Comparison of ENCODE assay signal across 1 cellular context in the genomic region with DNA sequence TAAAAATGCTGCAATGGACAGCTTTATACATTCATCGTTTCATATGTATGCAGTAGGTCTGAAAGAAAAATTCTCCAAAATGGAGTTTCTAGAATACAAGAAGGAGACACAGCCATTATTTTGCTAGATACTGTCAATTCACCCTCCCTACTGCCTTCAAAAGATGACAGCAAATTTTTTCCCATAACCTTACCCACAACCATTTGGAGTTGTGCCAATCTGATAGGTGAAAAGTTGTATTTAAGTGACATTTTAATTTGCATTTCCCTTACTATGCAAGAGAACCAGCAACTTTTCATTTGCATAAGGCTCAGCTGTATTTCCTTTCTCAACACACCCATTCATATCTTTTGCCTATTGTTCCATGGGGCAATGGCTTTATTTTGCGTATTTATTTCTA.
A peak's percentile ranks its signal among the peaks of the same experiment; 100 is the strongest.
TF ChIP-seq lines count a peak whose summit lies in the region.

No MANE protein-coding gene starts in this region.

TF ChIP-seq in K562, 482 proteins besides CTCF, POLR2A, EP300 and RAD21 (continues in another document):
- TF ChIP-seq TEAD1 (CRISPR knock-in tag; IDR thresholded peaks at IDR 0.05) (peak in 1 of 2 experiments; percentile 29; a peak in 1 of 4 replicates), TOE1 (IDR thresholded peaks at IDR 0.05; ENCODE audit: borderline replicate concordance) (no peak), TOE1 (CRISPR knock-in tag; IDR thresholded peaks at IDR 0.05; ENCODE audit: borderline replicate concordance, low read depth) (no peak), CSDE1 (IDR thresholded peaks at IDR 0.05) (no peak), HCFC1 (IDR thresholded peaks at IDR 0.05; ENCODE audit: low read depth, low read length) (no peak), SAFB (IDR thresholded peaks at IDR 0.05; ENCODE audit: borderline replicate concordance, low read depth, low read length) (no peak), MCM3 (IDR thresholded peaks at IDR 0.05) (no peak), HDAC2 (IDR thresholded peaks at IDR 0.05) (no peak), SMARCC2 (IDR thresholded peaks at IDR 0.05; ENCODE audit: low read depth) (no peak), MAFK (IDR thresholded peaks at IDR 0.05; ENCODE audit: low read length) (no peak; the same call in 1 of the 2 replicates), FOSL1 (tag; conservative IDR thresholded peaks at IDR 0.05) (peak; percentile 52), NEUROD1 (IDR thresholded peaks at IDR 0.05; ENCODE audit: borderline replicate concordance, low read depth, low read length, partially characterized antibody) (no peak), ZBTB8A (IDR thresholded peaks at IDR 0.05; ENCODE audit: partially characterized antibody) (no peak), CBX3 (IDR thresholded peaks at IDR 0.05; ENCODE audit: borderline replicate concordance in 1 of 2, low read length in 2 of 2) (no peak), RBM14 (IDR thresholded peaks at IDR 0.05; ENCODE audit: borderline replicate concordance, insufficient read depth, low read depth, low read length) (no peak), BRF1 (IDR thresholded peaks at IDR 0.05; ENCODE audit: borderline replicate concordance, extremely low read depth, insufficient read length) (no peak), ZNF766 (CRISPR knock-in tag; conservative IDR thresholded peaks at IDR 0.05) (no peak), ETV1 (tag; conservative IDR thresholded peaks at IDR 0.05; ENCODE audit: low read depth) (no peak), NR1H2 (CRISPR knock-in tag; IDR thresholded peaks at IDR 0.05) (no peak), TCFL5 (CRISPR knock-in tag; conservative IDR thresholded peaks at IDR 0.05) (no peak), ZNF232 (CRISPR knock-in tag; IDR thresholded peaks at IDR 0.05) (no peak), HDAC3 (IDR thresholded peaks at IDR 0.05; ENCODE audit: borderline replicate concordance, partially characterized antibody) (no peak), MEIS2 (IDR thresholded peaks at IDR 0.05; ENCODE audit: partially characterized antibody) (peak; percentile 51), FOXK1 (CRISPR knock-in tag; IDR thresholded peaks at IDR 0.05; ENCODE audit: borderline replicate concordance) (no peak)
- TF ChIP-seq, protein P1, sequence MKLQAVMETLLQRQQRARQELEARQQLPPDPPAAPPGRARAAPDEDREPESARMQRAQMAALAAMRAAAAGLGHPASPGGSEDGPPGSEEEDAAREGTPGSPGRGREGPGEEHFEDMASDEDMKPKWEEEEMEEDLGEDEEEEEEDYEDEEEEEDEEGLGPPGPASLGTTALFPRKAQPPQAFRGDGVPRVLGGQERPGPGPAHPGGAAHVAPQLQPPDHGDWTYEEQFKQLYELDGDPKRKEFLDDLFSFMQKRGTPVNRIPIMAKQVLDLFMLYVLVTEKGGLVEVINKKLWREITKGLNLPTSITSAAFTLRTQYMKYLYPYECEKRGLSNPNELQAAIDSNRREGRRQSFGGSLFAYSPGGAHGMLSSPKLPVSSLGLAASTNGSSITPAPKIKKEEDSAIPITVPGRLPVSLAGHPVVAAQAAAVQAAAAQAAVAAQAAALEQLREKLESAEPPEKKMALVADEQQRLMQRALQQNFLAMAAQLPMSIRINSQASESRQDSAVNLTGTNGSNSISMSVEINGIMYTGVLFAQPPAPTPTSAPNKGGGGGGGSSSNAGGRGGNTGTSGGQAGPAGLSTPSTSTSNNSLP (IDR thresholded peaks at IDR 0.05; ENCODE audit: borderline replicate concordance, low read depth, low read length), result no peak
- TF ChIP-seq, protein P2, sequence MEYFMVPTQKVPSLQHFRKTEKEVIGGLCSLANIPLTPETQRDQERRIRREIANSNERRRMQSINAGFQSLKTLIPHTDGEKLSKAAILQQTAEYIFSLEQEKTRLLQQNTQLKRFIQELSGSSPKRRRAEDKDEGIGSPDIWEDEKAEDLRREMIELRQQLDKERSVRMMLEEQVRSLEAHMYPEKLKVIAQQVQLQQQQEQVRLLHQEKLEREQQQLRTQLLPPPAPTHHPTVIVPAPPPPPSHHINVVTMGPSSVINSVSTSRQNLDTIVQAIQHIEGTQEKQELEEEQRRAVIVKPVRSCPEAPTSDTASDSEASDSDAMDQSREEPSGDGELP (CRISPR knock-in tag; IDR thresholded peaks at IDR 0.05; ENCODE audit: borderline replicate concordance), result no peak
- TF ChIP-seq, protein P3, sequence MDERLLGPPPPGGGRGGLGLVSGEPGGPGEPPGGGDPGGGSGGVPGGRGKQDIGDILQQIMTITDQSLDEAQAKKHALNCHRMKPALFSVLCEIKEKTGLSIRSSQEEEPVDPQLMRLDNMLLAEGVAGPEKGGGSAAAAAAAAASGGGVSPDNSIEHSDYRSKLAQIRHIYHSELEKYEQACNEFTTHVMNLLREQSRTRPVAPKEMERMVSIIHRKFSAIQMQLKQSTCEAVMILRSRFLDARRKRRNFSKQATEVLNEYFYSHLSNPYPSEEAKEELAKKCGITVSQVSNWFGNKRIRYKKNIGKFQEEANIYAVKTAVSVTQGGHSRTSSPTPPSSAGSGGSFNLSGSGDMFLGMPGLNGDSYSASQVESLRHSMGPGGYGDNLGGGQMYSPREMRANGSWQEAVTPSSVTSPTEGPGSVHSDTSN (CRISPR knock-in tag; IDR thresholded peaks at IDR 0.05; ENCODE audit: low read depth), result no peak
- TF ChIP-seq, protein P3 (tag; conservative IDR thresholded peaks at IDR 0.05; ENCODE audit: low read depth), result peak; percentile 38; the same call in 1 of the 2 replicates
- TF ChIP-seq, protein P4, sequence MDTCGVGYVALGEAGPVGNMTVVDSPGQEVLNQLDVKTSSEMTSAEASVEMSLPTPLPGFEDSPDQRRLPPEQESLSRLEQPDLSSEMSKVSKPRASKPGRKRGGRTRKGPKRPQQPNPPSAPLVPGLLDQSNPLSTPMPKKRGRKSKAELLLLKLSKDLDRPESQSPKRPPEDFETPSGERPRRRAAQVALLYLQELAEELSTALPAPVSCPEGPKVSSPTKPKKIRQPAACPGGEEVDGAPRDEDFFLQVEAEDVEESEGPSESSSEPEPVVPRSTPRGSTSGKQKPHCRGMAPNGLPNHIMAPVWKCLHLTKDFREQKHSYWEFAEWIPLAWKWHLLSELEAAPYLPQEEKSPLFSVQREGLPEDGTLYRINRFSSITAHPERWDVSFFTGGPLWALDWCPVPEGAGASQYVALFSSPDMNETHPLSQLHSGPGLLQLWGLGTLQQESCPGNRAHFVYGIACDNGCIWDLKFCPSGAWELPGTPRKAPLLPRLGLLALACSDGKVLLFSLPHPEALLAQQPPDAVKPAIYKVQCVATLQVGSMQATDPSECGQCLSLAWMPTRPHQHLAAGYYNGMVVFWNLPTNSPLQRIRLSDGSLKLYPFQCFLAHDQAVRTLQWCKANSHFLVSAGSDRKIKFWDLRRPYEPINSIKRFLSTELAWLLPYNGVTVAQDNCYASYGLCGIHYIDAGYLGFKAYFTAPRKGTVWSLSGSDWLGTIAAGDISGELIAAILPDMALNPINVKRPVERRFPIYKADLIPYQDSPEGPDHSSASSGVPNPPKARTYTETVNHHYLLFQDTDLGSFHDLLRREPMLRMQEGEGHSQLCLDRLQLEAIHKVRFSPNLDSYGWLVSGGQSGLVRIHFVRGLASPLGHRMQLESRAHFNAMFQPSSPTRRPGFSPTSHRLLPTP (IDR thresholded peaks at IDR 0.05; ENCODE audit: borderline replicate concordance, extremely low read depth, insufficient read length), result no peak
- TF ChIP-seq, protein P5, sequence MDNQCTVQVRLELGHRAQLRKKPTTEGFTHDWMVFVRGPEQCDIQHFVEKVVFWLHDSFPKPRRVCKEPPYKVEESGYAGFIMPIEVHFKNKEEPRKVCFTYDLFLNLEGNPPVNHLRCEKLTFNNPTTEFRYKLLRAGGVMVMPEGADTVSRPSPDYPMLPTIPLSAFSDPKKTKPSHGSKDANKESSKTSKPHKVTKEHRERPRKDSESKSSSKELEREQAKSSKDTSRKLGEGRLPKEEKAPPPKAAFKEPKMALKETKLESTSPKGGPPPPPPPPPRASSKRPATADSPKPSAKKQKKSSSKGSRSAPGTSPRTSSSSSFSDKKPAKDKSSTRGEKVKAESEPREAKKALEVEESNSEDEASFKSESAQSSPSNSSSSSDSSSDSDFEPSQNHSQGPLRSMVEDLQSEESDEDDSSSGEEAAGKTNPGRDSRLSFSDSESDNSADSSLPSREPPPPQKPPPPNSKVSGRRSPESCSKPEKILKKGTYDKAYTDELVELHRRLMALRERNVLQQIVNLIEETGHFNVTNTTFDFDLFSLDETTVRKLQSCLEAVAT (IDR thresholded peaks at IDR 0.05), result no peak
- TF ChIP-seq, protein P6, sequence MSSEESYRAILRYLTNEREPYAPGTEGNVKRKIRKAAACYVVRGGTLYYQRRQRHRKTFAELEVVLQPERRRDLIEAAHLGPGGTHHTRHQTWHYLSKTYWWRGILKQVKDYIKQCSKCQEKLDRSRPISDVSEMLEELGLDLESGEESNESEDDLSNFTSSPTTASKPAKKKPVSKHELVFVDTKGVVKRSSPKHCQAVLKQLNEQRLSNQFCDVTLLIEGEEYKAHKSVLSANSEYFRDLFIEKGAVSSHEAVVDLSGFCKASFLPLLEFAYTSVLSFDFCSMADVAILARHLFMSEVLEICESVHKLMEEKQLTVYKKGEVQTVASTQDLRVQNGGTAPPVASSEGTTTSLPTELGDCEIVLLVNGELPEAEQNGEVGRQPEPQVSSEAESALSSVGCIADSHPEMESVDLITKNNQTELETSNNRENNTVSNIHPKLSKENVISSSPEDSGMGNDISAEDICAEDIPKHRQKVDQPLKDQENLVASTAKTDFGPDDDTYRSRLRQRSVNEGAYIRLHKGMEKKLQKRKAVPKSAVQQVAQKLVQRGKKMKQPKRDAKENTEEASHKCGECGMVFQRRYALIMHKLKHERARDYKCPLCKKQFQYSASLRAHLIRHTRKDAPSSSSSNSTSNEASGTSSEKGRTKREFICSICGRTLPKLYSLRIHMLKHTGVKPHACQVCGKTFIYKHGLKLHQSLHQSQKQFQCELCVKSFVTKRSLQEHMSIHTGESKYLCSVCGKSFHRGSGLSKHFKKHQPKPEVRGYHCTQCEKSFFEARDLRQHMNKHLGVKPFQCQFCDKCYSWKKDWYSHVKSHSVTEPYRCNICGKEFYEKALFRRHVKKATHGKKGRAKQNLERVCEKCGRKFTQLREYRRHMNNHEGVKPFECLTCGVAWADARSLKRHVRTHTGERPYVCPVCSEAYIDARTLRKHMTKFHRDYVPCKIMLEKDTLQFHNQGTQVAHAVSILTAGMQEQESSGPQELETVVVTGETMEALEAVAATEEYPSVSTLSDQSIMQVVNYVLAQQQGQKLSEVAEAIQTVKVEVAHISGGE (CRISPR knock-in tag; IDR thresholded peaks at IDR 0.05), result no peak
- TF ChIP-seq, protein P7, sequence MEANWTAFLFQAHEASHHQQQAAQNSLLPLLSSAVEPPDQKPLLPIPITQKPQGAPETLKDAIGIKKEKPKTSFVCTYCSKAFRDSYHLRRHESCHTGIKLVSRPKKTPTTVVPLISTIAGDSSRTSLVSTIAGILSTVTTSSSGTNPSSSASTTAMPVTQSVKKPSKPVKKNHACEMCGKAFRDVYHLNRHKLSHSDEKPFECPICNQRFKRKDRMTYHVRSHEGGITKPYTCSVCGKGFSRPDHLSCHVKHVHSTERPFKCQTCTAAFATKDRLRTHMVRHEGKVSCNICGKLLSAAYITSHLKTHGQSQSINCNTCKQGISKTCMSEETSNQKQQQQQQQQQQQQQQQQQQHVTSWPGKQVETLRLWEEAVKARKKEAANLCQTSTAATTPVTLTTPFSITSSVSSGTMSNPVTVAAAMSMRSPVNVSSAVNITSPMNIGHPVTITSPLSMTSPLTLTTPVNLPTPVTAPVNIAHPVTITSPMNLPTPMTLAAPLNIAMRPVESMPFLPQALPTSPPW (CRISPR knock-in tag; IDR thresholded peaks at IDR 0.05), result peak; percentile 56
- TF ChIP-seq, protein P8, sequence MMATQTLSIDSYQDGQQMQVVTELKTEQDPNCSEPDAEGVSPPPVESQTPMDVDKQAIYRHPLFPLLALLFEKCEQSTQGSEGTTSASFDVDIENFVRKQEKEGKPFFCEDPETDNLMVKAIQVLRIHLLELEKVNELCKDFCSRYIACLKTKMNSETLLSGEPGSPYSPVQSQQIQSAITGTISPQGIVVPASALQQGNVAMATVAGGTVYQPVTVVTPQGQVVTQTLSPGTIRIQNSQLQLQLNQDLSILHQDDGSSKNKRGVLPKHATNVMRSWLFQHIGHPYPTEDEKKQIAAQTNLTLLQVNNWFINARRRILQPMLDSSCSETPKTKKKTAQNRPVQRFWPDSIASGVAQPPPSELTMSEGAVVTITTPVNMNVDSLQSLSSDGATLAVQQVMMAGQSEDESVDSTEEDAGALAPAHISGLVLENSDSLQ (IDR thresholded peaks at IDR 0.05), result peak; percentile 27; the same call in 1 of the 2 replicates
